In the genomic region with DNA sequence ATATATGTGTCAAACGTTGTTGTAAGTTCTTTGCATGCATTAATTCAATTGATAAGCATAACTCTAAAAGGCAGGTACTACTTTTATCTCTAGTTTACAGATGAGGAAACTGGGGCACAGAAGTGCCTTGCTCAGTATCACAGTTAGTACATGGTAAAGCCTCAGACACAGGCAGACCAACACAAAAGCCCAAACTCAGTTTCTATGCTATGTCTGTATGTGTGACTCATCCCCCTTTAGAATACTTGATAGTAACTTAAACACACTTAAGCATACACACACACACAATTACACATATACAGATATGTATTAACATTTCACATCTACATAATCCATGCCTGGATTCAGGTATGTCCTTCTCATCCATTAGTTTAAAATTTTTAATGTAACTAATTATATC, we compare ENCODE assay signal across 9 cellular contexts.
DNase-seq lines count a peak whose midpoint lies in the region; ATAC-seq and TF ChIP-seq lines count a peak whose summit lies in the region.
"Had no signal": no experiment of that assay in that cellular context is flagged by ENCODE, and none has a peak within 500 bp of the region (broad histone marks: within the 10 kb centered on the region; RNA-seq: fewer than 3 reads in every experiment).

No MANE protein-coding gene starts in this region.

- no peak overlapping the region for H3K27ac ChIP-seq in RWPE1
- peak overlapping the region; percentile 56 to 77 (median 70) for H3K27ac ChIP-seq in gastroesophageal sphincter
- peak overlapping the region; percentile 26 to 74 (median 72) for H3K27ac ChIP-seq in upper lobe of left lung
- H3K27ac ChIP-seq in OCI-LY7 (ENCODE audit: low read depth, low read length, poor library complexity, severe bottlenecking), result no peak overlapping the region

- peaks cover 0 to 6% of the 10 kb centered on the region in 2 donors for H3K36me3 Mint-ChIP-seq in activated naive CD4-positive, alpha-beta T cell treated with anti-CD3 and anti-CD28 coated beads, Interleukin-2, amount 50 U/mL, for 72 hours

- TF ChIP-seq POLR2A in gastroesophageal sphincter (IDR thresholded peaks at IDR 0.05), result no peak
- no peak for TF ChIP-seq POLR2A in upper lobe of left lung (IDR thresholded peaks at IDR 0.05)

- CTCF ChIA-PET in RWPE1 (lab: Yijun Ruan, JAX) (no interaction called here), OCI-LY7 (lab: Charles Lee; ENCODE audit: unreplicated experiment) (no interaction called here)

- intact Hi-C loops in OCI-LY7 (cut with micrococcal nuclease; ENCODE audit: unreplicated experiment), result no loop called here

- H3K4me3 ChIP-seq in gastroesophageal sphincter (no peak overlapping the region), upper lobe of left lung (no peak overlapping the region), OCI-LY7 (ENCODE audit: low read depth, low read length, poor library complexity, severe bottlenecking) (no peak overlapping the region)

- H3K4me1 ChIP-seq in gastroesophageal sphincter (peaks cover 8 to 47% (median 28%) of the 10 kb centered on the region in 3 donors), upper lobe of left lung (peaks cover 40 to 57% (median 46%) of the 10 kb centered on the region in 4 donors), OCI-LY7 (ENCODE audit: insufficient read depth, low read length, poor library complexity, severe bottlenecking) (no peaks in the 10 kb centered on the region)

- H3K27me3 ChIP-seq in gastroesophageal sphincter (no peaks in the 10 kb centered on the region), upper lobe of left lung (no peaks in the 10 kb centered on the region)

- H3K36me3 ChIP-seq in gastroesophageal sphincter (no peaks in the 10 kb centered on the region), upper lobe of left lung (no peaks in the 10 kb centered on the region), OCI-LY7 (ENCODE audit: insufficient read depth, low read length) (no peaks in the 10 kb centered on the region)

- 55 to 64% methylated on average over 1 of the region's 1 CpG for WGBS in gastroesophageal sphincter (ENCODE audit: low coverage in 1 of 2), 2 donors
- WGBS in upper lobe of left lung, 2 donors, result 57 to 71% methylated on average over 1 of the region's 1 CpG

- H3K9me3 Mint-ChIP-seq in activated naive CD4-positive, alpha-beta T cell treated with anti-CD3 and anti-CD28 coated beads, Interleukin-2, amount 50 U/mL, for 72 hours, result no peaks in the 10 kb centered on the region

- BruUV-seq in OCI-LY7 (replicated peaks; lab: Mats Ljungman, UMichigan), result no TSS peak

- peak; percentile 85 to 90 for ATAC-seq in activated naive CD4-positive, alpha-beta T cell treated with anti-CD3 and anti-CD28 coated beads, Interleukin-2, amount 50 U/mL, for 72 hours
- ATAC-seq in gastroesophageal sphincter, result no peak
- peak in 1 of 2 donors; percentile 49 for ATAC-seq in upper lobe of left lung (ENCODE audit: low FRiP score in 2 of 2)

- no peaks in the 10 kb centered on the region for H3K9me3 ChIP-seq in gastroesophageal sphincter
- no peaks in the 10 kb centered on the region for H3K9me3 ChIP-seq in upper lobe of left lung
- no peaks in the 10 kb centered on the region for H3K9me3 ChIP-seq in OCI-LY7 (ENCODE audit: low read length)

- H3K4me2 ChIP-seq in OCI-LY7 (ENCODE audit: low read length), result no peak overlapping the region

- TF ChIP-seq EP300 in gastroesophageal sphincter (IDR thresholded peaks at IDR 0.05), result no peak
- TF ChIP-seq EP300 in upper lobe of left lung (IDR thresholded peaks at IDR 0.05), result no peak

- no peaks in the 10 kb centered on the region for H3K9me2 ChIP-seq in OCI-LY7 (ENCODE audit: insufficient read depth, low read length)

- no peak overlapping the region for H2AFZ ChIP-seq in OCI-LY7 (ENCODE audit: low read length)

- DNase-seq in activated naive CD4-positive, alpha-beta T cell treated with anti-CD3 and anti-CD28 coated beads, Interleukin-2, amount 50 U/mL, for 72 hours (ENCODE audit: low spot score in 2 of 2), result peak in 1 of 2 donors; percentile 11
- no peak for DNase-seq in activated naive CD4-positive, alpha-beta T cell (lab: John Stamatoyannopoulos, UW)
- DNase-seq in RWPE1 (ENCODE audit: low spot score) (peak; percentile 6), upper lobe of left lung (no peak), COLO829 (ENCODE audit: low spot score) (no peak), OCI-LY7 (ENCODE audit: low spot score) (no peak), NCI-H345 (lab: John Stamatoyannopoulos, UW) (no peak)
- DNase-seq: C1 segment of cervical spinal cord had no signal

- no peak for TF ChIP-seq CTCF in RWPE1 (conservative IDR thresholded peaks at IDR 0.05; ENCODE audit: low read depth)
- no peak for TF ChIP-seq CTCF in gastroesophageal sphincter (IDR thresholded peaks at IDR 0.05)
- no peak for TF ChIP-seq CTCF in upper lobe of left lung (IDR thresholded peaks at IDR 0.05)
- no peak for TF ChIP-seq CTCF in OCI-LY7 (conservative IDR thresholded peaks at IDR 0.05; ENCODE audit: low read length)

- peak overlapping the region; percentile 70 to 84 for H3K27ac Mint-ChIP-seq in activated naive CD4-positive, alpha-beta T cell treated with anti-CD3 and anti-CD28 coated beads, Interleukin-2, amount 50 U/mL, for 72 hours

- POLR2A ChIA-PET in RWPE1 (lab: Yijun Ruan, JAX; ENCODE audit: low non-redundant PET), result no interaction called here
- POLR2A ChIA-PET in OCI-LY7 (lab: Charles Lee), result no interaction called here

- H4K20me1 ChIP-seq in OCI-LY7 (ENCODE audit: insufficient read depth, low read length), result no peaks in the 10 kb centered on the region

- no peaks in the 10 kb centered on the region for H3K79me2 ChIP-seq in OCI-LY7 (ENCODE audit: insufficient read depth, low read depth, low read length)

Comparison
In these comparisons a context has a peak if more than half of its experiments do, and no peak if none do; other contexts are left out.
1. H3K27ac ChIP-seq: peak in gastroesophageal sphincter (4 of 4) and upper lobe of left lung (4 of 4); none in RWPE1 (single experiment) and OCI-LY7 (single experiment).